Comparison of ENCODE assay signal across 9 cellular contexts in genomic region chr17:53032861-53033271, GRCh38.
DNase-seq lines count a peak whose midpoint lies in the region; ATAC-seq and TF ChIP-seq lines count a peak whose summit lies in the region.
"Had no signal": no experiment of that assay in that cellular context is flagged by ENCODE, and none has a peak within 500 bp of the region (broad histone marks: within the 10 kb centered on the region; RNA-seq: fewer than 3 reads in every experiment).

No MANE protein-coding gene starts in this region.

- no peak for ATAC-seq in activated naive CD8-positive, alpha-beta T cell treated with anti-CD3 and anti-CD28 coated beads, Interleukin-2, amount 50 U/mL, for 24 hours
- no peak for ATAC-seq in HG02852 (IDR thresholded peaks at IDR 0.05; ENCODE audit: unreplicated experiment)

- H3K27ac Mint-ChIP-seq in activated CD4-positive, alpha-beta memory T cell treated with anti-CD3 and anti-CD28 coated beads, Interleukin-2, amount 10 ng/mL, durations not matched to agents 7 days and 5 days = no peak overlapping the region
- no peak overlapping the region for H3K27ac Mint-ChIP-seq in activated naive CD8-positive, alpha-beta T cell treated with anti-CD3 and anti-CD28 coated beads, Interleukin-2, amount 50 U/mL, for 24 hours
- H3K27ac Mint-ChIP-seq: dendritic cell treated with granulocyte-macrophage colony-stimulating factor and Interleukin-4, amounts not matched to agents 40 ng/mL and 50 ng/mL, for 4 days had no signal

- H3K9me3 ChIP-seq in HAP-1 (no peaks in the 10 kb centered on the region), colonic mucosa (no peaks in the 10 kb centered on the region), prostate gland (no peaks in the 10 kb centered on the region)

- peaks cover 7% of the 10 kb centered on the region for H3K9me3 Mint-ChIP-seq in activated CD4-positive, alpha-beta memory T cell treated with anti-CD3 and anti-CD28 coated beads, Interleukin-2, amount 10 ng/mL, durations not matched to agents 7 days and 5 days
- H3K9me3 Mint-ChIP-seq in activated naive CD8-positive, alpha-beta T cell treated with anti-CD3 and anti-CD28 coated beads, Interleukin-2, amount 50 U/mL, for 24 hours = peaks cover 26% of the 10 kb centered on the region
- H3K9me3 Mint-ChIP-seq: dendritic cell treated with granulocyte-macrophage colony-stimulating factor and Interleukin-4, amounts not matched to agents 40 ng/mL and 50 ng/mL, for 4 days had no signal

- no peaks in the 10 kb centered on the region for H3K27me3 Mint-ChIP-seq in activated CD4-positive, alpha-beta memory T cell treated with anti-CD3 and anti-CD28 coated beads, Interleukin-2, amount 10 ng/mL, durations not matched to agents 7 days and 5 days
- H3K27me3 Mint-ChIP-seq in activated naive CD8-positive, alpha-beta T cell treated with anti-CD3 and anti-CD28 coated beads, Interleukin-2, amount 50 U/mL, for 24 hours = no peaks in the 10 kb centered on the region
- H3K27me3 Mint-ChIP-seq: dendritic cell treated with granulocyte-macrophage colony-stimulating factor and Interleukin-4, amounts not matched to agents 40 ng/mL and 50 ng/mL, for 4 days had no signal

- no peak for TF ChIP-seq POLR2A in prostate gland (IDR thresholded peaks at IDR 0.05)

- H3K27me3 ChIP-seq in HAP-1 (ENCODE audit: low read depth) (no peaks in the 10 kb centered on the region), colonic mucosa (no peaks in the 10 kb centered on the region), prostate gland (replicated peaks; ENCODE audit: insufficient read depth) (no peaks in the 10 kb centered on the region)

- H3K4me1 ChIP-seq in HAP-1 (no peaks in the 10 kb centered on the region), colonic mucosa (no peaks in the 10 kb centered on the region), prostate gland (replicated peaks) (no peaks in the 10 kb centered on the region)

- CTCF ChIA-PET in activated CD4-positive, alpha-beta memory T cell treated with anti-CD3 and anti-CD28 coated beads, Interleukin-2, amount 10 ng/mL, durations not matched to agents 7 days and 5 days (lab: Charles Lee) = interaction anchor here (0.9 kb wide), 1 partner anchor 9 kb away, joined by 3 read pairs; no protein-coding TSS in a partner anchor

- TF ChIP-seq CTCF in colonic mucosa (IDR thresholded peaks at IDR 0.05) (no peak), prostate gland (IDR thresholded peaks at IDR 0.05) (peak in 3 of 4 experiments; percentile 13 to 39 (median 22))

- POLR2A ChIA-PET in activated CD4-positive, alpha-beta memory T cell treated with anti-CD3 and anti-CD28 coated beads, Interleukin-2, amount 10 ng/mL, durations not matched to agents 7 days and 5 days (lab: Charles Lee) = no interaction called here

- H3K4me1 Mint-ChIP-seq in activated CD4-positive, alpha-beta memory T cell treated with anti-CD3 and anti-CD28 coated beads, Interleukin-2, amount 10 ng/mL, durations not matched to agents 7 days and 5 days = no peaks in the 10 kb centered on the region
- no peaks in the 10 kb centered on the region for H3K4me1 Mint-ChIP-seq in activated naive CD8-positive, alpha-beta T cell treated with anti-CD3 and anti-CD28 coated beads, Interleukin-2, amount 50 U/mL, for 24 hours

- intact Hi-C loops in colonic mucosa (cut with DNase I) (loop anchor here (5.0 kb wide), 1 partner anchor 1859 kb away; no protein-coding TSS in a partner anchor), prostate gland (cut with DNase I) (no loop called here)

- H3K36me3 Mint-ChIP-seq in activated CD4-positive, alpha-beta memory T cell treated with anti-CD3 and anti-CD28 coated beads, Interleukin-2, amount 10 ng/mL, durations not matched to agents 7 days and 5 days (ENCODE audit: low read depth) = no peaks in the 10 kb centered on the region
- no peaks in the 10 kb centered on the region for H3K36me3 Mint-ChIP-seq in activated naive CD8-positive, alpha-beta T cell treated with anti-CD3 and anti-CD28 coated beads, Interleukin-2, amount 50 U/mL, for 24 hours (ENCODE audit: low read depth)

- in situ Hi-C loops in HAP-1 (cut with MboI; ENCODE audit: low sequenced_read_pairs) = loop anchor here (25.0 kb wide), 1 partner anchor 1854 kb away; no protein-coding TSS in a partner anchor

- H3K4me3 Mint-ChIP-seq in activated CD4-positive, alpha-beta memory T cell treated with anti-CD3 and anti-CD28 coated beads, Interleukin-2, amount 10 ng/mL, durations not matched to agents 7 days and 5 days = no peak overlapping the region
- H3K4me3 Mint-ChIP-seq in activated naive CD8-positive, alpha-beta T cell treated with anti-CD3 and anti-CD28 coated beads, Interleukin-2, amount 50 U/mL, for 24 hours = no peak overlapping the region
- H3K4me3 Mint-ChIP-seq: dendritic cell treated with granulocyte-macrophage colony-stimulating factor and Interleukin-4, amounts not matched to agents 40 ng/mL and 50 ng/mL, for 4 days had no signal

- WGBS in prostate gland = 32% methylated on average over 3 of the region's 3 CpGs

- H3K4me3 ChIP-seq in HAP-1 = no peak overlapping the region
- H3K4me3 ChIP-seq in colonic mucosa = no peak overlapping the region
- H3K4me3 ChIP-seq in prostate gland = no peak overlapping the region

- DNase-seq in HAP-1 (ENCODE audit: low spot score in 2 of 2) (peak; percentile 43 to 59), NCI-H446 treated with DMSO at 0.1 percent for 48 hours (lab: John Stamatoyannopoulos, UW) (peak; percentile 62), colonic mucosa (peak; percentile 37), prostate gland (ENCODE audit: low spot score) (no peak), occipital lobe (lab: John Stamatoyannopoulos, UW) (no peak)
- no peak for DNase-seq in activated CD4-positive, alpha-beta memory T cell treated with anti-CD3 and anti-CD28 coated beads, Interleukin-2, amount 10 ng/mL, durations not matched to agents 7 days and 5 days
- DNase-seq in activated naive CD8-positive, alpha-beta T cell treated with anti-CD3 and anti-CD28 coated beads, Interleukin-2, amount 50 U/mL, for 24 hours = no peak

- H3K36me3 ChIP-seq in HAP-1 (replicated peaks) = no peaks in the 10 kb centered on the region
- no peaks in the 10 kb centered on the region for H3K36me3 ChIP-seq in colonic mucosa
- H3K36me3 ChIP-seq in prostate gland = no peaks in the 10 kb centered on the region

- no peak overlapping the region for H3K27ac ChIP-seq in colonic mucosa
- H3K27ac ChIP-seq in prostate gland = no peak overlapping the region

- H3K9ac ChIP-seq in colonic mucosa (ENCODE audit: low read depth in 2 of 2, low read length in 2 of 2) = no peak overlapping the region

Comparison
In these comparisons a context has a peak if more than half of its experiments do, and no peak if none do; other contexts are left out.
1. DNase-seq: peak in HAP-1 (2 of 2), NCI-H446 treated with DMSO at 0.1 percent for 48 hours (single experiment) and colonic mucosa (single experiment); none in prostate gland (single experiment), activated CD4-positive, alpha-beta memory T cell treated with anti-CD3 and anti-CD28 coated beads, Interleukin-2, amount 10 ng/mL, durations not matched to agents 7 days and 5 days (single experiment), occipital lobe (single experiment) and activated naive CD8-positive, alpha-beta T cell treated with anti-CD3 and anti-CD28 coated beads, Interleukin-2, amount 50 U/mL, for 24 hours (single experiment).